1 cellular context compared by ENCODE assay signal in the genomic region with DNA sequence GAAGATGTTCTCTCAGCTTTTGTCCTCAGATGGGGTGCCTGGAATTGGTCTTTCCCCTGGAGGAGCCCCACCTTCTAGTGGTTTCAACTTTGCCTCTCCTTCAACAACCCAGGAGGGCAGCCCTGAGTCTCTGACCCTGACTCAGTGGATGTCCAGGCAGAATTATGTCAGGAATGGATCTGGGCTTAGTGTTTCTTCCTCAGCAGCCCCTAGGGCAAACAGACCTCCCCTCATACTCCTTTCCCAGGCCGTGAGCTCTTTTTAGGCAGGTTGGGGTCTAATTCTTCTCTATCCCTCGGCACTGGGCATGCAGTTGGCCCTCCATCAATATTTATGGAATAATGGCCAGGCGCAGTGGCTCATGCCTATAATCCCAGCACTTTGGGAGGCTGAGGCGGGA.
TF ChIP-seq lines count a peak whose summit lies in the region.

No MANE protein-coding gene starts in this region.

TF ChIP-seq in HepG2, 621 proteins besides CTCF, POLR2A, EP300 and RAD21 (continued from another document and continues in another):
- TF ChIP-seq, protein P1, sequence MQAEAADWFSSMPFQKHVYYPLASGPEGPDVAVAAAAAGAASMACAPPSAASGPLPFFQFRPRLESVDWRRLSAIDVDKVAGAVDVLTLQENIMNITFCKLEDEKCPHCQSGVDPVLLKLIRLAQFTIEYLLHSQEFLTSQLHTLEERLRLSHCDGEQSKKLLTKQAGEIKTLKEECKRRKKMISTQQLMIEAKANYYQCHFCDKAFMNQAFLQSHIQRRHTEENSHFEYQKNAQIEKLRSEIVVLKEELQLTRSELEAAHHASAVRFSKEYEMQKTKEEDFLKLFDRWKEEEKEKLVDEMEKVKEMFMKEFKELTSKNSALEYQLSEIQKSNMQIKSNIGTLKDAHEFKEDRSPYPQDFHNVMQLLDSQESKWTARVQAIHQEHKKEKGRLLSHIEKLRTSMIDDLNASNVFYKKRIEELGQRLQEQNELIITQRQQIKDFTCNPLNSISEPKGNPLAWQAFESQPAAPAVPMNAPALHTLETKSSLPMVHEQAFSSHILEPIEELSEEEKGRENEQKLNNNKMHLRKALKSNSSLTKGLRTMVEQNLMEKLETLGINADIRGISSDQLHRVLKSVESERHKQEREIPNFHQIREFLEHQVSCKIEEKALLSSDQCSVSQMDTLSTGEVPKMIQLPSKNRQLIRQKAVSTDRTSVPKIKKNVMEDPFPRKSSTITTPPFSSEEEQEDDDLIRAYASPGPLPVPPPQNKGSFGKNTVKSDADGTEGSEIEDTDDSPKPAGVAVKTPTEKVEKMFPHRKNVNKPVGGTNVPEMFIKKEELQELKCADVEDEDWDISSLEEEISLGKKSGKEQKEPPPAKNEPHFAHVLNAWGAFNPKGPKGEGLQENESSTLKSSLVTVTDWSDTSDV (CRISPR knock-in tag; IDR thresholded peaks at IDR 0.05), result 0 out of 2 replicates have a peak, but pooled peaks have one; percentile 30
- TF ChIP-seq ZNF558 (CRISPR knock-in tag; IDR thresholded peaks at IDR 0.05; ENCODE audit: borderline replicate concordance), result no peak
- TF ChIP-seq, protein P2, sequence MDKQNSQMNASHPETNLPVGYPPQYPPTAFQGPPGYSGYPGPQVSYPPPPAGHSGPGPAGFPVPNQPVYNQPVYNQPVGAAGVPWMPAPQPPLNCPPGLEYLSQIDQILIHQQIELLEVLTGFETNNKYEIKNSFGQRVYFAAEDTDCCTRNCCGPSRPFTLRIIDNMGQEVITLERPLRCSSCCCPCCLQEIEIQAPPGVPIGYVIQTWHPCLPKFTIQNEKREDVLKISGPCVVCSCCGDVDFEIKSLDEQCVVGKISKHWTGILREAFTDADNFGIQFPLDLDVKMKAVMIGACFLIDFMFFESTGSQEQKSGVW (CRISPR knock-in tag; IDR thresholded peaks at IDR 0.05; ENCODE audit: borderline replicate concordance), result no peak
- TF ChIP-seq, protein P3, sequence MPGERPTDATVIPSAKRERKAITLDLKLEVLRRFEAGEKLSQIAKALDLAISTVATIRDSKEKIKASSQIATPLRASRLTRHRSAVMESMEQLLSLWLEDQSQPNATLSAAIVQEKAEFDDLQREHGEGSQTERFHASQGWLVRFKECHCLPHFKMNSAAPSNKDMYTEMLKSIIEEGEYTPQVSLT (CRISPR knock-in tag; IDR thresholded peaks at IDR 0.05; ENCODE audit: borderline replicate concordance, low read depth), result no peak
- TF ChIP-seq SP1 (IDR thresholded peaks at IDR 0.05), result no peak
- no peak for TF ChIP-seq SP1 (CRISPR knock-in tag; IDR thresholded peaks at IDR 0.05)
- 0 out of 2 replicates have a peak, but pooled peaks have one; percentile 18 for TF ChIP-seq EED (CRISPR knock-in tag; IDR thresholded peaks at IDR 0.05)
- no peak for TF ChIP-seq IKZF1 (IDR thresholded peaks at IDR 0.05)
- TF ChIP-seq, protein P4, sequence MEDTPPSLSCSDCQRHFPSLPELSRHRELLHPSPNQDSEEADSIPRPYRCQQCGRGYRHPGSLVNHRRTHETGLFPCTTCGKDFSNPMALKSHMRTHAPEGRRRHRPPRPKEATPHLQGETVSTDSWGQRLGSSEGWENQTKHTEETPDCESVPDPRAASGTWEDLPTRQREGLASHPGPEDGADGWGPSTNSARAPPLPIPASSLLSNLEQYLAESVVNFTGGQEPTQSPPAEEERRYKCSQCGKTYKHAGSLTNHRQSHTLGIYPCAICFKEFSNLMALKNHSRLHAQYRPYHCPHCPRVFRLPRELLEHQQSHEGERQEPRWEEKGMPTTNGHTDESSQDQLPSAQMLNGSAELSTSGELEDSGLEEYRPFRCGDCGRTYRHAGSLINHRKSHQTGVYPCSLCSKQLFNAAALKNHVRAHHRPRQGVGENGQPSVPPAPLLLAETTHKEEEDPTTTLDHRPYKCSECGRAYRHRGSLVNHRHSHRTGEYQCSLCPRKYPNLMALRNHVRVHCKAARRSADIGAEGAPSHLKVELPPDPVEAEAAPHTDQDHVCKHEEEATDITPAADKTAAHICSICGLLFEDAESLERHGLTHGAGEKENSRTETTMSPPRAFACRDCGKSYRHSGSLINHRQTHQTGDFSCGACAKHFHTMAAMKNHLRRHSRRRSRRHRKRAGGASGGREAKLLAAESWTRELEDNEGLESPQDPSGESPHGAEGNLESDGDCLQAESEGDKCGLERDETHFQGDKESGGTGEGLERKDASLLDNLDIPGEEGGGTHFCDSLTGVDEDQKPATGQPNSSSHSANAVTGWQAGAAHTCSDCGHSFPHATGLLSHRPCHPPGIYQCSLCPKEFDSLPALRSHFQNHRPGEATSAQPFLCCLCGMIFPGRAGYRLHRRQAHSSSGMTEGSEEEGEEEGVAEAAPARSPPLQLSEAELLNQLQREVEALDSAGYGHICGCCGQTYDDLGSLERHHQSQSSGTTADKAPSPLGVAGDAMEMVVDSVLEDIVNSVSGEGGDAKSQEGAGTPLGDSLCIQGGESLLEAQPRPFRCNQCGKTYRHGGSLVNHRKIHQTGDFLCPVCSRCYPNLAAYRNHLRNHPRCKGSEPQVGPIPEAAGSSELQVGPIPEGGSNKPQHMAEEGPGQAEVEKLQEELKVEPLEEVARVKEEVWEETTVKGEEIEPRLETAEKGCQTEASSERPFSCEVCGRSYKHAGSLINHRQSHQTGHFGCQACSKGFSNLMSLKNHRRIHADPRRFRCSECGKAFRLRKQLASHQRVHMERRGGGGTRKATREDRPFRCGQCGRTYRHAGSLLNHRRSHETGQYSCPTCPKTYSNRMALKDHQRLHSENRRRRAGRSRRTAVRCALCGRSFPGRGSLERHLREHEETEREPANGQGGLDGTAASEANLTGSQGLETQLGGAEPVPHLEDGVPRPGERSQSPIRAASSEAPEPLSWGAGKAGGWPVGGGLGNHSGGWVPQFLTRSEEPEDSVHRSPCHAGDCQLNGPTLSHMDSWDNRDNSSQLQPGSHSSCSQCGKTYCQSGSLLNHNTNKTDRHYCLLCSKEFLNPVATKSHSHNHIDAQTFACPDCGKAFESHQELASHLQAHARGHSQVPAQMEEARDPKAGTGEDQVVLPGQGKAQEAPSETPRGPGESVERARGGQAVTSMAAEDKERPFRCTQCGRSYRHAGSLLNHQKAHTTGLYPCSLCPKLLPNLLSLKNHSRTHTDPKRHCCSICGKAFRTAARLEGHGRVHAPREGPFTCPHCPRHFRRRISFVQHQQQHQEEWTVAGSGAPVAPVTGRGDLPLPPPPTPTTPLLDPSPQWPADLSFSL (CRISPR knock-in tag; IDR thresholded peaks at IDR 0.05), result no peak
- no peak for TF ChIP-seq PCBP1 (IDR thresholded peaks at IDR 0.05; ENCODE audit: borderline replicate concordance, low read depth, low read length)
- no peak for TF ChIP-seq HNF4A (CRISPR knock-in tag; IDR thresholded peaks at IDR 0.05)
- TF ChIP-seq ZNF10 (CRISPR knock-in tag; IDR thresholded peaks at IDR 0.05; ENCODE audit: borderline replicate concordance, low read depth), result no peak
- TF ChIP-seq, protein P5, sequence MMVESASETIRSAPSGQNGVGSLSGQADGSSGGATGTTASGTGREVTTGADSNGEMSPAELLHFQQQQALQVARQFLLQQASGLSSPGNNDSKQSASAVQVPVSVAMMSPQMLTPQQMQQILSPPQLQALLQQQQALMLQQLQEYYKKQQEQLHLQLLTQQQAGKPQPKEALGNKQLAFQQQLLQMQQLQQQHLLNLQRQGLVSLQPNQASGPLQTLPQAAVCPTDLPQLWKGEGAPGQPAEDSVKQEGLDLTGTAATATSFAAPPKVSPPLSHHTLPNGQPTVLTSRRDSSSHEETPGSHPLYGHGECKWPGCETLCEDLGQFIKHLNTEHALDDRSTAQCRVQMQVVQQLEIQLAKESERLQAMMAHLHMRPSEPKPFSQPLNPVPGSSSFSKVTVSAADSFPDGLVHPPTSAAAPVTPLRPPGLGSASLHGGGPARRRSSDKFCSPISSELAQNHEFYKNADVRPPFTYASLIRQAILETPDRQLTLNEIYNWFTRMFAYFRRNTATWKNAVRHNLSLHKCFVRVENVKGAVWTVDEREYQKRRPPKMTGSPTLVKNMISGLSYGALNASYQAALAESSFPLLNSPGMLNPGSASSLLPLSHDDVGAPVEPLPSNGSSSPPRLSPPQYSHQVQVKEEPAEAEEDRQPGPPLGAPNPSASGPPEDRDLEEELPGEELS (CRISPR knock-in tag; IDR thresholded peaks at IDR 0.05), result no peak
- 0 out of 2 replicates have a peak, but pooled peaks have one; percentile 4 for TF ChIP-seq NAIF1 (CRISPR knock-in tag; IDR thresholded peaks at IDR 0.05; ENCODE audit: borderline replicate concordance)
- TF ChIP-seq, protein P6, sequence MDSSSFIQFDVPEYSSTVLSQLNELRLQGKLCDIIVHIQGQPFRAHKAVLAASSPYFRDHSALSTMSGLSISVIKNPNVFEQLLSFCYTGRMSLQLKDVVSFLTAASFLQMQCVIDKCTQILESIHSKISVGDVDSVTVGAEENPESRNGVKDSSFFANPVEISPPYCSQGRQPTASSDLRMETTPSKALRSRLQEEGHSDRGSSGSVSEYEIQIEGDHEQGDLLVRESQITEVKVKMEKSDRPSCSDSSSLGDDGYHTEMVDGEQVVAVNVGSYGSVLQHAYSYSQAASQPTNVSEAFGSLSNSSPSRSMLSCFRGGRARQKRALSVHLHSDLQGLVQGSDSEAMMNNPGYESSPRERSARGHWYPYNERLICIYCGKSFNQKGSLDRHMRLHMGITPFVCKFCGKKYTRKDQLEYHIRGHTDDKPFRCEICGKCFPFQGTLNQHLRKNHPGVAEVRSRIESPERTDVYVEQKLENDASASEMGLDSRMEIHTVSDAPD (CRISPR knock-in tag; IDR thresholded peaks at IDR 0.05), result no peak
- no peak for TF ChIP-seq BHLHE40 (IDR thresholded peaks at IDR 0.05; ENCODE audit: low read length)
- TF ChIP-seq, protein P7, sequence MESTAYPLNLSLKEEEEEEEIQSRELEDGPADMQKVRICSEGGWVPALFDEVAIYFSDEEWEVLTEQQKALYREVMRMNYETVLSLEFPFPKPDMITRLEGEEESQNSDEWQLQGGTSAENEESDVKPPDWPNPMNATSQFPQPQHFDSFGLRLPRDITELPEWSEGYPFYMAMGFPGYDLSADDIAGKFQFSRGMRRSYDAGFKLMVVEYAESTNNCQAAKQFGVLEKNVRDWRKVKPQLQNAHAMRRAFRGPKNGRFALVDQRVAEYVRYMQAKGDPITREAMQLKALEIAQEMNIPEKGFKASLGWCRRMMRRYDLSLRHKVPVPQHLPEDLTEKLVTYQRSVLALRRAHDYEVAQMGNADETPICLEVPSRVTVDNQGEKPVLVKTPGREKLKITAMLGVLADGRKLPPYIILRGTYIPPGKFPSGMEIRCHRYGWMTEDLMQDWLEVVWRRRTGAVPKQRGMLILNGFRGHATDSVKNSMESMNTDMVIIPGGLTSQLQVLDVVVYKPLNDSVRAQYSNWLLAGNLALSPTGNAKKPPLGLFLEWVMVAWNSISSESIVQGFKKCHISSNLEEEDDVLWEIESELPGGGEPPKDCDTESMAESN (CRISPR knock-in tag; conservative IDR thresholded peaks at IDR 0.05), result no peak
- TF ChIP-seq, protein P8, sequence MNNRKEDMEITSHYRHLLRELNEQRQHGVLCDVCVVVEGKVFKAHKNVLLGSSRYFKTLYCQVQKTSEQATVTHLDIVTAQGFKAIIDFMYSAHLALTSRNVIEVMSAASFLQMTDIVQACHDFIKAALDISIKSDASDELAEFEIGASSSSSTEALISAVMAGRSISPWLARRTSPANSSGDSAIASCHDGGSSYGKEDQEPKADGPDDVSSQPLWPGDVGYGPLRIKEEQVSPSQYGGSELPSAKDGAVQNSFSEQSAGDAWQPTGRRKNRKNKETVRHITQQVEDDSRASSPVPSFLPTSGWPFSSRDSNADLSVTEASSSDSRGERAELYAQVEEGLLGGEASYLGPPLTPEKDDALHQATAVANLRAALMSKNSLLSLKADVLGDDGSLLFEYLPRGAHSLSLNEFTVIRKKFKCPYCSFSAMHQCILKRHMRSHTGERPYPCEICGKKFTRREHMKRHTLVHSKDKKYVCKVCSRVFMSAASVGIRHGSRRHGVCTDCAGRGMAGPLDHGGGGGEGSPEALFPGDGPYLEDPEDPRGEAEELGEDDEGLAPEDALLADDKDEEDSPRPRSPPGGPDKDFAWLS (CRISPR knock-in tag; IDR thresholded peaks at IDR 0.05; ENCODE audit: borderline replicate concordance), result peak; percentile 90; the same call in 1 of the 2 replicates
- TF ChIP-seq FOSL1 (CRISPR knock-in tag; IDR thresholded peaks at IDR 0.05; ENCODE audit: borderline replicate concordance), result no peak
- no peak for TF ChIP-seq NR3C1 (CRISPR knock-in tag; IDR thresholded peaks at IDR 0.05)
- no peak for TF ChIP-seq ZNF75D (CRISPR knock-in tag; IDR thresholded peaks at IDR 0.05; ENCODE audit: borderline replicate concordance)
- TF ChIP-seq NFATC3 (CRISPR knock-in tag; IDR thresholded peaks at IDR 0.05), result no peak
- TF ChIP-seq CREB1 (IDR thresholded peaks at IDR 0.05), result no peak
- TF ChIP-seq CREB1 (CRISPR knock-in tag; IDR thresholded peaks at IDR 0.05), result no peak
- TF ChIP-seq, protein P9, sequence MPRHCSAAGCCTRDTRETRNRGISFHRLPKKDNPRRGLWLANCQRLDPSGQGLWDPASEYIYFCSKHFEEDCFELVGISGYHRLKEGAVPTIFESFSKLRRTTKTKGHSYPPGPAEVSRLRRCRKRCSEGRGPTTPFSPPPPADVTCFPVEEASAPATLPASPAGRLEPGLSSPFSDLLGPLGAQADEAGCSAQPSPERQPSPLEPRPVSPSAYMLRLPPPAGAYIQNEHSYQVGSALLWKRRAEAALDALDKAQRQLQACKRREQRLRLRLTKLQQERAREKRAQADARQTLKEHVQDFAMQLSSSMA (CRISPR knock-in tag; IDR thresholded peaks at IDR 0.05), result 0 out of 2 replicates have a peak, but pooled peaks have one; percentile 27
- TF ChIP-seq, protein P10, sequence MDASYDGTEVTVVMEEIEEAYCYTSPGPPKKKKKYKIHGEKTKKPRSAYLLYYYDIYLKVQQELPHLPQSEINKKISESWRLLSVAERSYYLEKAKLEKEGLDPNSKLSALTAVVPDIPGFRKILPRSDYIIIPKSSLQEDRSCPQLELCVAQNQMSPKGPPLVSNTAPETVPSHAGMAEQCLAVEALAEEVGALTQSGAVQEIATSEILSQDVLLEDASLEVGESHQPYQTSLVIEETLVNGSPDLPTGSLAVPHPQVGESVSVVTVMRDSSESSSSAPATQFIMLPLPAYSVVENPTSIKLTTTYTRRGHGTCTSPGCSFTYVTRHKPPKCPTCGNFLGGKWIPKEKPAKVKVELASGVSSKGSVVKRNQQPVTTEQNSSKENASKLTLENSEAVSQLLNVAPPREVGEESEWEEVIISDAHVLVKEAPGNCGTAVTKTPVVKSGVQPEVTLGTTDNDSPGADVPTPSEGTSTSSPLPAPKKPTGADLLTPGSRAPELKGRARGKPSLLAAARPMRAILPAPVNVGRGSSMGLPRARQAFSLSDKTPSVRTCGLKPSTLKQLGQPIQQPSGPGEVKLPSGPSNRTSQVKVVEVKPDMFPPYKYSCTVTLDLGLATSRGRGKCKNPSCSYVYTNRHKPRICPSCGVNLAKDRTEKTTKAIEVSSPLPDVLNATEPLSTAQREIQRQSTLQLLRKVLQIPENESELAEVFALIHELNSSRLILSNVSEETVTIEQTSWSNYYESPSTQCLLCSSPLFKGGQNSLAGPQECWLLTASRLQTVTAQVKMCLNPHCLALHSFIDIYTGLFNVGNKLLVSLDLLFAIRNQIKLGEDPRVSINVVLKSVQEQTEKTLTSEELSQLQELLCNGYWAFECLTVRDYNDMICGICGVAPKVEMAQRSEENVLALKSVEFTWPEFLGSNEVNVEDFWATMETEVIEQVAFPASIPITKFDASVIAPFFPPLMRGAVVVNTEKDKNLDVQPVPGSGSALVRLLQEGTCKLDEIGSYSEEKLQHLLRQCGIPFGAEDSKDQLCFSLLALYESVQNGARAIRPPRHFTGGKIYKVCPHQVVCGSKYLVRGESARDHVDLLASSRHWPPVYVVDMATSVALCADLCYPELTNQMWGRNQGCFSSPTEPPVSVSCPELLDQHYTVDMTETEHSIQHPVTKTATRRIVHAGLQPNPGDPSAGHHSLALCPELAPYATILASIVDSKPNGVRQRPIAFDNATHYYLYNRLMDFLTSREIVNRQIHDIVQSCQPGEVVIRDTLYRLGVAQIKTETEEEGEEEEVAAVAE (CRISPR knock-in tag; IDR thresholded peaks at IDR 0.05; ENCODE audit: borderline replicate concordance), result 0 out of 2 replicates have a peak, but pooled peaks have one; percentile 5
- TF ChIP-seq ZNF720 (CRISPR knock-in tag; IDR thresholded peaks at IDR 0.05), result no peak
- TF ChIP-seq HNRNPH1 (optimal IDR thresholded peaks at IDR 0.05; ENCODE audit: low read depth, low read length), result no peak
